Comparison of ENCODE assay signal across 1 cellular context in genomic region chr2:3503046-3503445, GRCh38.
TF ChIP-seq lines count a peak whose summit lies in the region.

No MANE protein-coding gene starts in this region.

TF ChIP-seq in GM12878, 131 proteins besides CTCF, POLR2A, EP300 and RAD21 (continued from another document):
- TF ChIP-seq ZNF592 (IDR thresholded peaks at IDR 0.05) = no peak
- TF ChIP-seq SP1 (IDR thresholded peaks at IDR 0.05; ENCODE audit: low read depth, low read length) = no peak
- TF ChIP-seq ZNF24 (IDR thresholded peaks at IDR 0.05) = no peak
- TF ChIP-seq YY1 (IDR thresholded peaks at IDR 0.05; ENCODE audit: low read depth, low read length) = no peak
- TF ChIP-seq HDAC2 (IDR thresholded peaks at IDR 0.05) = no peak
- TF ChIP-seq ZBED1 (IDR thresholded peaks at IDR 0.05; ENCODE audit: borderline replicate concordance) = no peak
- TF ChIP-seq NR2F1 (conservative IDR thresholded peaks at IDR 0.05) = no peak
- TF ChIP-seq SRF (IDR thresholded peaks at IDR 0.05; ENCODE audit: low read depth in 2 of 2, low read length in 2 of 2) = no peak
- TF ChIP-seq IKZF2 (IDR thresholded peaks at IDR 0.05) = no peak
- TF ChIP-seq WRNIP1 (IDR thresholded peaks at IDR 0.05; ENCODE audit: borderline replicate concordance, low read depth, low read length) = no peak
- TF ChIP-seq NBN (IDR thresholded peaks at IDR 0.05) = no peak
- TF ChIP-seq NKRF (conservative IDR thresholded peaks at IDR 0.05) = no peak
- no peak for TF ChIP-seq DPF2 (IDR thresholded peaks at IDR 0.05)
- no peak for TF ChIP-seq PML (IDR thresholded peaks at IDR 0.05; ENCODE audit: low read length)
